ENCODE assay signal across 1 cellular context in genomic region chr3:126502656-126503055, GRCh38.
TF ChIP-seq lines count a peak whose summit lies in the region.

No MANE protein-coding gene starts in this region.

TF ChIP-seq in GM23338, 12 proteins besides CTCF, POLR2A, EP300 and RAD21:
- TF ChIP-seq, protein P1, sequence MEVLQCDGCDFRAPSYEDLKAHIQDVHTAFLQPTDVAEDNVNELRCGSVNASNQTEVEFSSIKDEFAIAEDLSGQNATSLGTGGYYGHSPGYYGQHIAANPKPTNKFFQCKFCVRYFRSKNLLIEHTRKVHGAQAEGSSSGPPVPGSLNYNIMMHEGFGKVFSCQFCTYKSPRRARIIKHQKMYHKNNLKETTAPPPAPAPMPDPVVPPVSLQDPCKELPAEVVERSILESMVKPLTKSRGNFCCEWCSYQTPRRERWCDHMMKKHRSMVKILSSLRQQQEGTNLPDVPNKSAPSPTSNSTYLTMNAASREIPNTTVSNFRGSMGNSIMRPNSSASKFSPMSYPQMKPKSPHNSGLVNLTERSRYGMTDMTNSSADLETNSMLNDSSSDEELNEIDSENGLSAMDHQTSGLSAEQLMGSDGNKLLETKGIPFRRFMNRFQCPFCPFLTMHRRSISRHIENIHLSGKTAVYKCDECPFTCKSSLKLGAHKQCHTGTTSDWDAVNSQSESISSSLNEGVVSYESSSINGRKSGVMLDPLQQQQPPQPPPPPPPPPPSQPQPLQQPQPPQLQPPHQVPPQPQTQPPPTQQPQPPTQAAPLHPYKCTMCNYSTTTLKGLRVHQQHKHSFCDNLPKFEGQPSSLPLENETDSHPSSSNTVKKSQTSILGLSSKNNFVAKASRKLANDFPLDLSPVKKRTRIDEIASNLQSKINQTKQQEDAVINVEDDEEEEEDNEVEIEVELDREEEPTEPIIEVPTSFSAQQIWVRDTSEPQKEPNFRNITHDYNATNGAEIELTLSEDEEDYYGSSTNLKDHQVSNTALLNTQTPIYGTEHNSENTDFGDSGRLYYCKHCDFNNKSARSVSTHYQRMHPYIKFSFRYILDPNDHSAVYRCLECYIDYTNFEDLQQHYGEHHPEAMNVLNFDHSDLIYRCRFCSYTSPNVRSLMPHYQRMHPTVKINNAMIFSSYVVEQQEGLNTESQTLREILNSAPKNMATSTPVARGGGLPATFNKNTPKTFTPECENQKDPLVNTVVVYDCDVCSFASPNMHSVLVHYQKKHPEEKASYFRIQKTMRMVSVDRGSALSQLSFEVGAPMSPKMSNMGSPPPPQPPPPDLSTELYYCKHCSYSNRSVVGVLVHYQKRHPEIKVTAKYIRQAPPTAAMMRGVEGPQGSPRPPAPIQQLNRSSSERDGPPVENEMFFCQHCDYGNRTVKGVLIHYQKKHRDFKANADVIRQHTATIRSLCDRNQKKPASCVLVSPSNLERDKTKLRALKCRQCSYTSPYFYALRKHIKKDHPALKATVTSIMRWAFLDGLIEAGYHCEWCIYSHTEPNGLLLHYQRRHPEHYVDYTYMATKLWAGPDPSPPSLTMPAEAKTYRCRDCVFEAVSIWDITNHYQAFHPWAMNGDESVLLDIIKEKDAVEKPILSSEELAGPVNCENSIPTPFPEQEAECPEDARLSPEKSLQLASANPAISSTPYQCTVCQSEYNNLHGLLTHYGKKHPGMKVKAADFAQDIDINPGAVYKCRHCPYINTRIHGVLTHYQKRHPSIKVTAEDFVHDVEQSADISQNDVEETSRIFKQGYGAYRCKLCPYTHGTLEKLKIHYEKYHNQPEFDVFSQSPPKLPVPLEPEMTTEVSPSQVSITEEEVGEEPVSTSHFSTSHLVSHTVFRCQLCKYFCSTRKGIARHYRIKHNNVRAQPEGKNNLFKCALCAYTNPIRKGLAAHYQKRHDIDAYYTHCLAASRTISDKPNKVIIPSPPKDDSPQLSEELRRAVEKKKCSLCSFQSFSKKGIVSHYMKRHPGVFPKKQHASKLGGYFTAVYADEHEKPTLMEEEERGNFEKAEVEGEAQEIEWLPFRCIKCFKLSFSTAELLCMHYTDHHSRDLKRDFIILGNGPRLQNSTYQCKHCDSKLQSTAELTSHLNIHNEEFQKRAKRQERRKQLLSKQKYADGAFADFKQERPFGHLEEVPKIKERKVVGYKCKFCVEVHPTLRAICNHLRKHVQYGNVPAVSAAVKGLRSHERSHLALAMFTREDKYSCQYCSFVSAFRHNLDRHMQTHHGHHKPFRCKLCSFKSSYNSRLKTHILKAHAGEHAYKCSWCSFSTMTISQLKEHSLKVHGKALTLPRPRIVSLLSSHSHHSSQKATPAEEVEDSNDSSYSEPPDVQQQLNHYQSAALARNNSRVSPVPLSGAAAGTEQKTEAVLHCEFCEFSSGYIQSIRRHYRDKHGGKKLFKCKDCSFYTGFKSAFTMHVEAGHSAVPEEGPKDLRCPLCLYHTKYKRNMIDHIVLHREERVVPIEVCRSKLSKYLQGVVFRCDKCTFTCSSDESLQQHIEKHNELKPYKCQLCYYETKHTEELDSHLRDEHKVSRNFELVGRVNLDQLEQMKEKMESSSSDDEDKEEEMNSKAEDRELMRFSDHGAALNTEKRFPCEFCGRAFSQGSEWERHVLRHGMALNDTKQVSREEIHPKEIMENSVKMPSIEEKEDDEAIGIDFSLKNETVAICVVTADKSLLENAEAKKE (CRISPR knock-in tag; IDR thresholded peaks at IDR 0.05): no peak
- TF ChIP-seq EZH2 (IDR thresholded peaks at IDR 0.05; ENCODE audit: low read depth, unreplicated experiment): no peak
- TF ChIP-seq EZH2phosphoT487 (IDR thresholded peaks at IDR 0.05; ENCODE audit: unreplicated experiment): no peak
- TF ChIP-seq STAT1 (IDR thresholded peaks at IDR 0.05; ENCODE audit: unreplicated experiment): no peak
- TF ChIP-seq ZNF331 (CRISPR knock-in tag; IDR thresholded peaks at IDR 0.05; ENCODE audit: low read depth): no peak
- no peak for TF ChIP-seq POLR2AphosphoS5 (IDR thresholded peaks at IDR 0.05; ENCODE audit: low read depth)
- TF ChIP-seq REST (IDR thresholded peaks at IDR 0.05; ENCODE audit: unreplicated experiment): no peak
- no peak for TF ChIP-seq ETS1 (IDR thresholded peaks at IDR 0.05)
- TF ChIP-seq JUNB (IDR thresholded peaks at IDR 0.05; ENCODE audit: unreplicated experiment): no peak
- TF ChIP-seq ZNF114 (CRISPR knock-in tag; IDR thresholded peaks at IDR 0.05): no peak
- no peak for TF ChIP-seq NANOG (IDR thresholded peaks at IDR 0.05; ENCODE audit: borderline replicate concordance)
- TF ChIP-seq CREB1 (CRISPR knock-in tag; IDR thresholded peaks at IDR 0.05; ENCODE audit: low read depth): no peak
